Comparison of ENCODE assay signal across 25 cellular contexts in the genomic region with DNA sequence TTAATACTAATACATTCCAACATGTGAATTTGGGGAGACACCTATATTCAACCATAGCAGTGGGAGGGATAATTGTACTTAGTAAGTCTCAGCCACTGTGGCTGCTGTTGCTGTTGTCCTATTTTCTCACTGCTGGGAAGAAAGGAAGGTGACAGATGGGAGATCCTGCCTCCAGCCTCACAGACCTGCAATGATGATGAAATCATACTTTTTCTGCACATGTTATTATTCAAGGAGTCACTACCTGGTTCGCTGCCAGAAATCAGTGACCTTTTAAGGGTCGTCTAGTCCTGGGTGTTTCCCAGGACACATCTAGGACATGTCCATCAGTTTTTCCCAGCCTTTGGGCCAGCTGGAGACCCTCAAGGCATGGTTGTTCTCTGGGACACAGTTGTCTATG.
DNase-seq lines count a peak whose midpoint lies in the region; ATAC-seq, FAIRE-seq and TF ChIP-seq lines count a peak whose summit lies in the region.
"Had no signal": no experiment of that assay in that cellular context is flagged by ENCODE, and none has a peak within 500 bp of the region (broad histone marks: within the 10 kb centered on the region; RNA-seq: fewer than 3 reads in every experiment).

No MANE protein-coding gene starts in this region.

- ATAC-seq in HepG2 (no peak), right lobe of liver (no peak), esophagus mucosa (no peak), left ventricle myocardium superior (no peak)

- CTCF ChIA-PET in HepG2 (lab: Yijun Ruan, JAX; ENCODE audit: low intra/inter-chr PET ratio, low total read pairs) = no interaction called here

- no peak overlapping the region for H3K9ac ChIP-seq in HepG2 (ENCODE audit: insufficient read depth, low read depth, low read length)
- H3K9ac ChIP-seq: BLaER1 treated with 17β-estradiol and CSF1 and Interleukin-3, amounts not matched to agents 10 nM and 100 nM; KMS-11 had no signal

- H3K4me3 ChIP-seq in HepG2 (replicated peaks in 1 of 3; ENCODE audit: insufficient read depth in 1 of 3, low read depth in 2 of 3, low read length in 3 of 3) (no peak overlapping the region), right lobe of liver (no peak overlapping the region)
- H3K4me3 ChIP-seq: BLaER1 treated with 17β-estradiol and CSF1 and Interleukin-3, amounts not matched to agents 10 nM and 100 nM; GM23338; HAP-1; SJSA1 had no signal

- H3K36me3 ChIP-seq in HepG2 (replicated peaks in 1 of 2; ENCODE audit: control insufficient read depth in 1 of 2, insufficient read depth in 2 of 2, low read length in 2 of 2) (no peaks in the 10 kb centered on the region), right lobe of liver (no peaks in the 10 kb centered on the region)
- H3K36me3 ChIP-seq: BLaER1 treated with 17β-estradiol and CSF1 and Interleukin-3, amounts not matched to agents 10 nM and 100 nM; HAP-1; SJSA1 had no signal

- no peak for TF ChIP-seq RAD21 in HepG2 (CRISPR knock-in tag; IDR thresholded peaks at IDR 0.05)

- TF ChIP-seq CTCF in HepG2 (CRISPR knock-in tag; IDR thresholded peaks at IDR 0.05) (no peak), right lobe of liver (IDR thresholded peaks at IDR 0.05) (no peak)

- TF ChIP-seq POLR2A in HepG2 (IDR thresholded peaks at IDR 0.05; ENCODE audit: insufficient read depth in 1 of 2, low read depth in 2 of 2, low read length in 2 of 2) = no peak
- TF ChIP-seq POLR2A in right lobe of liver (IDR thresholded peaks at IDR 0.05) = no peak

- no peak overlapping the region for H2AFZ ChIP-seq in HepG2 (ENCODE audit: low read length)
- H2AFZ ChIP-seq: GM23338 had no signal

- TF ChIP-seq EP300 in HepG2 (IDR thresholded peaks at IDR 0.05; ENCODE audit: low read depth in 2 of 2, low read length in 2 of 2) = no peak
- TF ChIP-seq EP300 in HepG2 (CRISPR knock-in tag; IDR thresholded peaks at IDR 0.05; ENCODE audit: borderline replicate concordance) = no peak

- H3K27ac ChIP-seq in HepG2 (ENCODE audit: extremely low read length, insufficient read depth, low read length) (no peak overlapping the region), right lobe of liver (no peak overlapping the region)
- H3K27ac ChIP-seq: BLaER1 treated with 17β-estradiol and CSF1 and Interleukin-3, amounts not matched to agents 10 nM and 100 nM; KMS-11; SJSA1 had no signal

- in situ Hi-C loops in HepG2 (cut with HindIII; ENCODE audit: extremely low pct_ligation_motif_present, low pct_unique_long_range_greater_than_20kb) = no loop called here

- H3K27me3 ChIP-seq in HepG2 (ENCODE audit: control insufficient read depth in 1 of 2, insufficient read depth in 2 of 2, low read length in 2 of 2) = peaks cover 1 to 32% of the 10 kb centered on the region in 2 experiments; a peak in 3 of 5 replicates
- H3K27me3 ChIP-seq in right lobe of liver = no peaks in the 10 kb centered on the region
- H3K27me3 ChIP-seq: BLaER1 treated with 17β-estradiol and CSF1 and Interleukin-3, amounts not matched to agents 10 nM and 100 nM had no signal

- DNase-seq in HepG2 (ENCODE audit: low spot score) (no peak), right lobe of liver (no peak), NCI-H2171 treated with DMSO at 0.1 percent for 48 hours (lab: John Stamatoyannopoulos, UW) (peak; percentile 92), cerebellar cortex (ENCODE audit: low spot score) (peak; percentile 82), left ventricle myocardium superior (no peak), NCI-H748 treated with DMSO at 0.1 percent for 48 hours (lab: John Stamatoyannopoulos, UW) (no peak), NCI-H2029 treated with DMSO at 0.1 percent for 48 hours (lab: John Stamatoyannopoulos, UW) (no peak)
- DNase-seq: Caco-2; CD4-positive, alpha-beta T cell; DMS79 treated with DMSO at 0.1 percent for 48 hours; HFFc6; IMR-90; NCI-H1092; NCI-H1436; NCI-H1930; NCI-H2227 treated with DMSO at 0.1 percent for 48 hours; NCI-H510A treated with DMSO at 0.1 percent for 48 hours; Right ventricle myocardium superior; T-helper 2 cell had no signal

- intact Hi-C loops in HepG2 (cut with micrococcal nuclease; ENCODE audit: unreplicated experiment) (no loop called here), right lobe of liver (cut with DNase I) (no loop called here), left ventricle myocardium superior (cut with micrococcal nuclease) (no loop called here)

- no peaks in the 10 kb centered on the region for H4K20me1 ChIP-seq in HepG2 (ENCODE audit: insufficient read depth, low read length)
- H4K20me1 ChIP-seq: BLaER1 treated with 17β-estradiol and CSF1 and Interleukin-3, amounts not matched to agents 10 nM and 100 nM had no signal

- no peaks in the 10 kb centered on the region for H3K4me1 ChIP-seq in HepG2 (ENCODE audit: insufficient read depth, low read length)
- H3K4me1 ChIP-seq in right lobe of liver = no peaks in the 10 kb centered on the region
- H3K4me1 ChIP-seq: BLaER1 treated with 17β-estradiol and CSF1 and Interleukin-3, amounts not matched to agents 10 nM and 100 nM; Caco-2; HAP-1; SJSA1 had no signal

- no peaks in the 10 kb centered on the region for H3K9me3 ChIP-seq in HepG2 (ENCODE audit: low read length)
- no peaks in the 10 kb centered on the region for H3K9me3 ChIP-seq in right lobe of liver
- H3K9me3 ChIP-seq: BLaER1 treated with 17β-estradiol and CSF1 and Interleukin-3, amounts not matched to agents 10 nM and 100 nM; Caco-2; HAP-1; SJSA1 had no signal

- BruUV-seq in HepG2 (replicated peaks; lab: Mats Ljungman, UMichigan) = no TSS peak

- POLR2A ChIA-PET in HepG2 (lab: Yijun Ruan, JAX) = no interaction called here

- no peaks in the 10 kb centered on the region for H3K79me2 ChIP-seq in HepG2 (ENCODE audit: insufficient read depth, low read length)

- no peak for FAIRE-seq in HepG2 (lab: Jason Lieb, UNC)

- H3K4me2 ChIP-seq in HepG2 (ENCODE audit: low read depth, low read length) = no peak overlapping the region
- H3K4me2 ChIP-seq: BLaER1 treated with 17β-estradiol and CSF1 and Interleukin-3, amounts not matched to agents 10 nM and 100 nM; GM23338; KMS-11 had no signal

- 4% methylated on average over 2 of the region's 2 CpGs for WGBS in HepG2 (ENCODE audit: low lambda C conversion rate)
- WGBS in right lobe of liver (ENCODE audit: insufficient coverage, low coverage, low lambda C conversion rate, missing lambda C conversion rate) = 36% methylated on average over 2 of the region's 2 CpGs

TF ChIP-seq in HepG2, 621 proteins besides CTCF, POLR2A, EP300 and RAD21:
- TF ChIP-seq, protein P1, sequence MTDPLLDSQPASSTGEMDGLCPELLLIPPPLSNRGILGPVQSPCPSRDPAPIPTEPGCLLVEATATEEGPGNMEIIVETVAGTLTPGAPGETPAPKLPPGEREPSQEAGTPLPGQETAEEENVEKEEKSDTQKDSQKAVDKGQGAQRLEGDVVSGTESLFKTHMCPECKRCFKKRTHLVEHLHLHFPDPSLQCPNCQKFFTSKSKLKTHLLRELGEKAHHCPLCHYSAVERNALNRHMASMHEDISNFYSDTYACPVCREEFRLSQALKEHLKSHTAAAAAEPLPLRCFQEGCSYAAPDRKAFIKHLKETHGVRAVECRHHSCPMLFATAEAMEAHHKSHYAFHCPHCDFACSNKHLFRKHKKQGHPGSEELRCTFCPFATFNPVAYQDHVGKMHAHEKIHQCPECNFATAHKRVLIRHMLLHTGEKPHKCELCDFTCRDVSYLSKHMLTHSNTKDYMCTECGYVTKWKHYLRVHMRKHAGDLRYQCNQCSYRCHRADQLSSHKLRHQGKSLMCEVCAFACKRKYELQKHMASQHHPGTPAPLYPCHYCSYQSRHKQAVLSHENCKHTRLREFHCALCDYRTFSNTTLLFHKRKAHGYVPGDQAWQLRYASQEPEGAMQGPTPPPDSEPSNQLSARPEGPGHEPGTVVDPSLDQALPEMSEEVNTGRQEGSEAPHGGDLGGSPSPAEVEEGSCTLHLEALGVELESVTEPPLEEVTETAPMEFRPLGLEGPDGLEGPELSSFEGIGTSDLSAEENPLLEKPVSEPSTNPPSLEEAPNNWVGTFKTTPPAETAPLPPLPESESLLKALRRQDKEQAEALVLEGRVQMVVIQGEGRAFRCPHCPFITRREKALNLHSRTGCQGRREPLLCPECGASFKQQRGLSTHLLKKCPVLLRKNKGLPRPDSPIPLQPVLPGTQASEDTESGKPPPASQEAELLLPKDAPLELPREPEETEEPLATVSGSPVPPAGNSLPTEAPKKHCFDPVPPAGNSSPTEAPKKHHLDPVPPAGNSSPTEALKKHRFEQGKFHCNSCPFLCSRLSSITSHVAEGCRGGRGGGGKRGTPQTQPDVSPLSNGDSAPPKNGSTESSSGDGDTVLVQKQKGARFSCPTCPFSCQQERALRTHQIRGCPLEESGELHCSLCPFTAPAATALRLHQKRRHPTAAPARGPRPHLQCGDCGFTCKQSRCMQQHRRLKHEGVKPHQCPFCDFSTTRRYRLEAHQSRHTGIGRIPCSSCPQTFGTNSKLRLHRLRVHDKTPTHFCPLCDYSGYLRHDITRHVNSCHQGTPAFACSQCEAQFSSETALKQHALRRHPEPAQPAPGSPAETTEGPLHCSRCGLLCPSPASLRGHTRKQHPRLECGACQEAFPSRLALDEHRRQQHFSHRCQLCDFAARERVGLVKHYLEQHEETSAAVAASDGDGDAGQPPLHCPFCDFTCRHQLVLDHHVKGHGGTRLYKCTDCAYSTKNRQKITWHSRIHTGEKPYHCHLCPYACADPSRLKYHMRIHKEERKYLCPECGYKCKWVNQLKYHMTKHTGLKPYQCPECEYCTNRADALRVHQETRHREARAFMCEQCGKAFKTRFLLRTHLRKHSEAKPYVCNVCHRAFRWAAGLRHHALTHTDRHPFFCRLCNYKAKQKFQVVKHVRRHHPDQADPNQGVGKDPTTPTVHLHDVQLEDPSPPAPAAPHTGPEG (CRISPR knock-in tag; IDR thresholded peaks at IDR 0.05) = no peak
- 0 out of 2 replicates have a peak, but pooled peaks have one; percentile 42 for TF ChIP-seq CEBPB (IDR thresholded peaks at IDR 0.05; ENCODE audit: borderline replicate concordance, low read depth, low read length)
- no peak for TF ChIP-seq PCBP1 (IDR thresholded peaks at IDR 0.05; ENCODE audit: borderline replicate concordance, low read depth, low read length)

Comparison
In these comparisons a context has a peak if more than half of its experiments do, and no peak if none do; other contexts are left out.
1. DNase-seq: peak in NCI-H2171 treated with DMSO at 0.1 percent for 48 hours (single experiment) and cerebellar cortex (single experiment); none in HepG2 (single experiment), right lobe of liver (0 of 3), left ventricle myocardium superior (single experiment), NCI-H748 treated with DMSO at 0.1 percent for 48 hours (single experiment) and NCI-H2029 treated with DMSO at 0.1 percent for 48 hours (single experiment).